Comparison of ENCODE assay signal across 23 cellular contexts in the genomic region with DNA sequence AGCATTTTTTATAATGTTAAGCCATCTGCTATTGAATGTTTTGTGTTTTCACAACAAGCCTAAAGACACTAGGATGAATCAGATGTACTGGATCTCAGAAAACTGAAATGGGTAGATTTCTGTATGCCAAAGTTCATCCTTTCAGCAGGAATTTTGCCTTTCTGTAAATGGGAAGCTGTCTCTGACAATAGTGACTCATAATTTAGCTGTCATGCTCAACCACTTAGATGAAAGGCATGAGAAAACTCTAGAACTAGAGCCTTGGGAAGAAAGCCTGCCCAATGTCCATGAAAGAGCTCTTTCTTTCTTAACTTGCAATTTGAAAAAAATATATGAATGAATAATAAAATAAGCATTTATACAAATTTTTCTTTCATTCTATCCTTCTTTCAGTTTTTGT.
DNase-seq lines count a peak whose midpoint lies in the region; ATAC-seq and TF ChIP-seq lines count a peak whose summit lies in the region.
"Had no signal": no experiment of that assay in that cellular context is flagged by ENCODE, and none has a peak within 500 bp of the region (broad histone marks: within the 10 kb centered on the region; RNA-seq: fewer than 3 reads in every experiment).

No MANE protein-coding gene starts in this region.

- peaks cover 6 to 23% (median 6%) of the 10 kb centered on the region in 5 donors for H3K9me3 Mint-ChIP-seq in CD8-positive, alpha-beta memory T cell
- H3K9me3 Mint-ChIP-seq in natural killer cell: peaks cover 12 to 17% of the 10 kb centered on the region in 2 donors
- H3K9me3 Mint-ChIP-seq: nephron had no signal

- intact Hi-C loops in natural killer cell (cut with micrococcal nuclease): no loop called here

- H3K4me3 ChIP-seq in fibroblast of mammary gland (ENCODE audit: control insufficient read depth, low read depth, low read length): no peak overlapping the region
- no peak overlapping the region for H3K4me3 ChIP-seq in CD8-positive, alpha-beta memory T cell (ENCODE audit: low read length)
- H3K4me3 ChIP-seq: cardiac muscle cell, left lung had no signal

- no peaks in the 10 kb centered on the region for H3K4me1 ChIP-seq in CD8-positive, alpha-beta memory T cell (ENCODE audit: insufficient read depth, low read length)
- H3K4me1 ChIP-seq: Caco-2, left lung had no signal

- H3K27ac Mint-ChIP-seq in CD8-positive, alpha-beta memory T cell: no peak overlapping the region
- no peak overlapping the region for H3K27ac Mint-ChIP-seq in natural killer cell
- H3K27ac Mint-ChIP-seq: activated naive CD8-positive, alpha-beta T cell treated with anti-CD3 and anti-CD28 coated beads for 36 hours; HFFc6; mesothelial cell of epicardium; nephron had no signal

- H3K36me3 ChIP-seq in CD8-positive, alpha-beta memory T cell (ENCODE audit: insufficient read depth, low read length): no peaks in the 10 kb centered on the region
- H3K36me3 ChIP-seq: BE2C, cardiac muscle cell, left lung had no signal

- no peak overlapping the region for H3K27ac ChIP-seq in CD8-positive, alpha-beta memory T cell (ENCODE audit: low read depth, low read length)
- H3K27ac ChIP-seq: cardiac muscle cell, left lung had no signal

- H3K4me1 Mint-ChIP-seq in CD8-positive, alpha-beta memory T cell: no peaks in the 10 kb centered on the region
- no peaks in the 10 kb centered on the region for H3K4me1 Mint-ChIP-seq in natural killer cell
- H3K4me1 Mint-ChIP-seq: activated naive CD8-positive, alpha-beta T cell treated with anti-CD3 and anti-CD28 coated beads for 36 hours; mesothelial cell of epicardium; nephron had no signal

- DNase-seq in HPDE6-E6E7 (ENCODE audit: extremely low spot score) (peak; percentile 0), amniotic epithelial cell (ENCODE audit: low read depth) (peak; percentile 58), fibroblast of mammary gland (ENCODE audit: low read depth) (peak; percentile 26), ureter (ENCODE audit: low spot score) (no peak), natural killer cell (no peak), NOMO-1 (lab: John Stamatoyannopoulos, UW; ENCODE audit: unreplicated experiment in 2 of 2) (no peak)
- DNase-seq in CD8-positive, alpha-beta memory T cell: no peak
- DNase-seq: activated CD4-positive, alpha-beta T cell treated with anti-CD3 and anti-CD28 coated beads for 4 hours; BE2C; Caco-2; glutamatergic neuron; HFFc6; left lung; NCI-H1417; NCI-H2107; NCI-H524 treated with DMSO at 0.1 percent for 48 hours; posterior cingulate gyrus; stimulated activated CD4-positive, alpha-beta T cell treated with anti-CD3 and anti-CD28 coated beads, Interleukin-2, amount 100 ng/mL, for 24 hours; stimulated activated naive CD4-positive, alpha-beta T cell had no signal

- no peak for ATAC-seq in natural killer cell
- ATAC-seq: left lung had no signal

- H3K27me3 ChIP-seq in CD8-positive, alpha-beta memory T cell (ENCODE audit: insufficient read depth, low read length, poor library complexity, severe bottlenecking): no peaks in the 10 kb centered on the region
- H3K27me3 ChIP-seq: BE2C, cardiac muscle cell, left lung had no signal

- POLR2A ChIA-PET in CD8-positive, alpha-beta memory T cell (lab: Charles Lee): no interaction called here

- H3K27me3 Mint-ChIP-seq in CD8-positive, alpha-beta memory T cell: no peaks in the 10 kb centered on the region
- H3K27me3 Mint-ChIP-seq in natural killer cell (ENCODE audit: low read depth in 2 of 2): no peaks in the 10 kb centered on the region
- H3K27me3 Mint-ChIP-seq: activated naive CD8-positive, alpha-beta T cell treated with anti-CD3 and anti-CD28 coated beads for 36 hours had no signal

- H3K36me3 Mint-ChIP-seq in CD8-positive, alpha-beta memory T cell: peaks cover 0 to 3% (median 0%) of the 10 kb centered on the region in 3 donors
- no peaks in the 10 kb centered on the region for H3K36me3 Mint-ChIP-seq in natural killer cell
- H3K36me3 Mint-ChIP-seq: activated naive CD8-positive, alpha-beta T cell treated with anti-CD3 and anti-CD28 coated beads for 36 hours; mesothelial cell of epicardium had no signal

- CTCF ChIA-PET in CD8-positive, alpha-beta memory T cell (lab: Charles Lee): no interaction called here

- H3K4me3 Mint-ChIP-seq in CD8-positive, alpha-beta memory T cell: no peak overlapping the region
- no peak overlapping the region for H3K4me3 Mint-ChIP-seq in natural killer cell
- H3K4me3 Mint-ChIP-seq: activated naive CD8-positive, alpha-beta T cell treated with anti-CD3 and anti-CD28 coated beads for 36 hours; HFFc6; mesothelial cell of epicardium; nephron had no signal

- H3K9me3 ChIP-seq in CD8-positive, alpha-beta memory T cell (ENCODE audit: low read length): no peaks in the 10 kb centered on the region
- H3K9me3 ChIP-seq: BE2C, Caco-2 had no signal

- TF ChIP-seq CTCF in fibroblast of mammary gland (conservative IDR thresholded peaks at IDR 0.05; ENCODE audit: control insufficient read depth, insufficient read depth, low read depth, low read length) (no peak), natural killer cell (IDR thresholded peaks at IDR 0.05) (no peak)

Comparison
In these comparisons a context has a peak if more than half of its experiments do, and no peak if none do; other contexts are left out.
1. DNase-seq: peak in HPDE6-E6E7 (single experiment), amniotic epithelial cell (single experiment) and fibroblast of mammary gland (single experiment); none in ureter (single experiment), CD8-positive, alpha-beta memory T cell (0 of 5), natural killer cell (single experiment) and NOMO-1 (0 of 2).